ENCODE assay signal across 2 cellular contexts in genomic region chr11:44333271-44334218, GRCh38.
TF ChIP-seq lines count a peak whose summit lies in the region.

No MANE protein-coding gene starts in this region.

TF ChIP-seq in HepG2, 621 proteins besides CTCF, POLR2A, EP300 and RAD21:
- TF ChIP-seq ZNF407 (CRISPR knock-in tag; IDR thresholded peaks at IDR 0.05; ENCODE audit: not compliant biosample characterization) (no peak), RCOR2 (CRISPR knock-in tag; IDR thresholded peaks at IDR 0.05) (no peak), HNF4A (CRISPR knock-in tag; IDR thresholded peaks at IDR 0.05) (peak; percentile 43; the same call in 1 of the 2 replicates), SAFB2 (CRISPR knock-in tag; IDR thresholded peaks at IDR 0.05; ENCODE audit: borderline replicate concordance, low read depth) (no peak), FOSL2 (CRISPR knock-in tag; IDR thresholded peaks at IDR 0.05) (peak; percentile 86), FOSL1 (CRISPR knock-in tag; IDR thresholded peaks at IDR 0.05; ENCODE audit: borderline replicate concordance) (peak; percentile 45; the same call in 1 of the 2 replicates), CEBPG (CRISPR knock-in tag; IDR thresholded peaks at IDR 0.05) (peak; percentile 66), ATF3 (CRISPR knock-in tag; IDR thresholded peaks at IDR 0.05) (peak; percentile 49; the same call in 1 of the 2 replicates), CEBPB (IDR thresholded peaks at IDR 0.05; ENCODE audit: borderline replicate concordance, low read depth, low read length) (peak; percentile 87), ONECUT2 (CRISPR knock-in tag; IDR thresholded peaks at IDR 0.05) (no peak), TRIM24 (CRISPR knock-in tag; IDR thresholded peaks at IDR 0.05) (0 out of 2 replicates have a peak, but pooled peaks have one; percentile 35), ZNF383 (CRISPR knock-in tag; IDR thresholded peaks at IDR 0.05; ENCODE audit: borderline replicate concordance) (no peak)
- TF ChIP-seq, protein P1, sequence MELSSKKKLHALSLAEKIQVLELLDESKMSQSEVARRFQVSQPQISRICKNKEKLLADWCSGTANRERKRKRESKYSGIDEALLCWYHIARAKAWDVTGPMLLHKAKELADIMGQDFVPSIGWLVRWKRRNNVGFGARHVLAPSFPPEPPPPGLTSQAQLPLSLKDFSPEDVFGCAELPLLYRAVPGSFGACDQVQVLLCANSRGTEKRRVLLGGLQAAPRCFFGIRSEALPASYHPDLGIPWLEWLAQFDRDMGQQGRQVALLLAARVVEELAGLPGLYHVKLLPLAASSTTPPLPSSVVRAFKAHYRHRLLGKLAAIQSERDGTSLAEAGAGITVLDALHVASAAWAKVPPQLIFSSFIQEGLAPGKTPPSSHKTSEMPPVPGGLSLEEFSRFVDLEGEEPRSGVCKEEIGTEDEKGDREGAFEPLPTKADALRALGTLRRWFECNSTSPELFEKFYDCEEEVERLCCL (CRISPR knock-in tag; IDR thresholded peaks at IDR 0.05; ENCODE audit: borderline replicate concordance), result no peak
TF ChIP-seq in HepG2: peak in this region for 7.

TF ChIP-seq in H1, 55 proteins besides CTCF, POLR2A, EP300 and RAD21:
- TF ChIP-seq TCF12 (IDR thresholded peaks at IDR 0.05; ENCODE audit: low read depth, low read length) (no peak), CEBPB (IDR thresholded peaks at IDR 0.05; ENCODE audit: low read depth, low read length) (no peak), RNF2 (IDR thresholded peaks at IDR 0.05; ENCODE audit: borderline replicate concordance, low read depth, low read length, missing control alignments, poor library complexity, severe bottlenecking) (no peak), GTF2F1 (IDR thresholded peaks at IDR 0.05; ENCODE audit: borderline replicate concordance, low read depth, low read length) (no peak), TBP (IDR thresholded peaks at IDR 0.05; ENCODE audit: low read depth, low read length) (no peak), SIN3A (conservative IDR thresholded peaks at IDR 0.05 in 1 of 2, IDR thresholded peaks at IDR 0.05 in 1 of 2; ENCODE audit: low read depth in 1 of 2, low read length in 2 of 2) (no peak), GABPA (IDR thresholded peaks at IDR 0.05; ENCODE audit: borderline replicate concordance, insufficient read depth, low read length) (no peak), CTBP2 (IDR thresholded peaks at IDR 0.05; ENCODE audit: borderline replicate concordance, insufficient read depth, insufficient read length, low read length) (no peak), SP1 (IDR thresholded peaks at IDR 0.05; ENCODE audit: low read depth, low read length) (no peak), SAP30 (IDR thresholded peaks at IDR 0.05; ENCODE audit: insufficient read depth, insufficient replicate concordance, low read length) (no peak), CBX5 (IDR thresholded peaks at IDR 0.05; ENCODE audit: low read depth, low read length) (no peak), CBX8 (IDR thresholded peaks at IDR 0.05; ENCODE audit: borderline replicate concordance, low read depth, low read length) (no peak), USF2 (IDR thresholded peaks at IDR 0.05; ENCODE audit: low read length) (no peak), EZH2 (IDR thresholded peaks at IDR 0.05; ENCODE audit: low read depth, low read length, severe bottlenecking) (no peak), JUND (IDR thresholded peaks at IDR 0.05; ENCODE audit: low read length) (no peak), PHF8 (conservative IDR thresholded peaks at IDR 0.05; ENCODE audit: low read depth, low read length) (no peak)
TF ChIP-seq in H1: peak in this region for 0.
